In the genomic region with DNA sequence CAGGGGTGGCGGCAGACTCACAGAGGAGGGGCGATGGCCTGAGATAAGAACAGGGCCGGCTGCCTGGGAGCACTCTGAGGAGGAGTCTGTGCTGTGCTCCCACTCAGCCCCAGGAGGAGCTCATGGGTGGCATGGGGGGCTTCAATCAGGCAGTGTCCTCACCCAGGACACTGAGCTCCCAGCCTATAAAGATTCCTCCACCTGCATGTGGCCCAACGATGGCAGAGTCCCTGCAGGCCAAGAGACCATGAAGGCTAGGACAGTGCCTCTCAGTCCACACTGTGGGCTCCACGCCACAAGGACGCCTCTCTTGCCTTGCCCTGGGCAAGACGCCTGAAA, we compare ENCODE assay signal across 1 cellular context.
TF ChIP-seq lines count a peak whose summit lies in the region.

No MANE protein-coding gene starts in this region.

TF ChIP-seq in HepG2, 621 proteins besides CTCF, POLR2A, EP300 and RAD21:
- TF ChIP-seq ZNF572 (CRISPR knock-in tag; IDR thresholded peaks at IDR 0.05): no peak
- TF ChIP-seq, protein P1, sequence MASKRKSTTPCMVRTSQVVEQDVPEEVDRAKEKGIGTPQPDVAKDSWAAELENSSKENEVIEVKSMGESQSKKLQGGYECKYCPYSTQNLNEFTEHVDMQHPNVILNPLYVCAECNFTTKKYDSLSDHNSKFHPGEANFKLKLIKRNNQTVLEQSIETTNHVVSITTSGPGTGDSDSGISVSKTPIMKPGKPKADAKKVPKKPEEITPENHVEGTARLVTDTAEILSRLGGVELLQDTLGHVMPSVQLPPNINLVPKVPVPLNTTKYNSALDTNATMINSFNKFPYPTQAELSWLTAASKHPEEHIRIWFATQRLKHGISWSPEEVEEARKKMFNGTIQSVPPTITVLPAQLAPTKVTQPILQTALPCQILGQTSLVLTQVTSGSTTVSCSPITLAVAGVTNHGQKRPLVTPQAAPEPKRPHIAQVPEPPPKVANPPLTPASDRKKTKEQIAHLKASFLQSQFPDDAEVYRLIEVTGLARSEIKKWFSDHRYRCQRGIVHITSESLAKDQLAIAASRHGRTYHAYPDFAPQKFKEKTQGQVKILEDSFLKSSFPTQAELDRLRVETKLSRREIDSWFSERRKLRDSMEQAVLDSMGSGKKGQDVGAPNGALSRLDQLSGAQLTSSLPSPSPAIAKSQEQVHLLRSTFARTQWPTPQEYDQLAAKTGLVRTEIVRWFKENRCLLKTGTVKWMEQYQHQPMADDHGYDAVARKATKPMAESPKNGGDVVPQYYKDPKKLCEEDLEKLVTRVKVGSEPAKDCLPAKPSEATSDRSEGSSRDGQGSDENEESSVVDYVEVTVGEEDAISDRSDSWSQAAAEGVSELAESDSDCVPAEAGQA (IDR thresholded peaks at IDR 0.05; ENCODE audit: low read depth): no peak
- TF ChIP-seq, protein P1 (CRISPR knock-in tag; IDR thresholded peaks at IDR 0.05; ENCODE audit: borderline replicate concordance): no peak
- TF ChIP-seq, protein P2, sequence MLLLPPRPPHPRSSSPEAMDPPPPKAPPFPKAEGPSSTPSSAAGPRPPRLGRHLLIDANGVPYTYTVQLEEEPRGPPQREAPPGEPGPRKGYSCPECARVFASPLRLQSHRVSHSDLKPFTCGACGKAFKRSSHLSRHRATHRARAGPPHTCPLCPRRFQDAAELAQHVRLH (CRISPR knock-in tag; IDR thresholded peaks at IDR 0.05; ENCODE audit: borderline replicate concordance, low read depth): no peak
- no peak for TF ChIP-seq MAFG (CRISPR knock-in tag; IDR thresholded peaks at IDR 0.05)
- TF ChIP-seq ZNF12 (CRISPR knock-in tag; IDR thresholded peaks at IDR 0.05): no peak
- peak; percentile 95 for TF ChIP-seq ZNF263 (CRISPR knock-in tag; IDR thresholded peaks at IDR 0.05)
